Comparison of ENCODE assay signal across 8 cellular contexts in the genomic region with DNA sequence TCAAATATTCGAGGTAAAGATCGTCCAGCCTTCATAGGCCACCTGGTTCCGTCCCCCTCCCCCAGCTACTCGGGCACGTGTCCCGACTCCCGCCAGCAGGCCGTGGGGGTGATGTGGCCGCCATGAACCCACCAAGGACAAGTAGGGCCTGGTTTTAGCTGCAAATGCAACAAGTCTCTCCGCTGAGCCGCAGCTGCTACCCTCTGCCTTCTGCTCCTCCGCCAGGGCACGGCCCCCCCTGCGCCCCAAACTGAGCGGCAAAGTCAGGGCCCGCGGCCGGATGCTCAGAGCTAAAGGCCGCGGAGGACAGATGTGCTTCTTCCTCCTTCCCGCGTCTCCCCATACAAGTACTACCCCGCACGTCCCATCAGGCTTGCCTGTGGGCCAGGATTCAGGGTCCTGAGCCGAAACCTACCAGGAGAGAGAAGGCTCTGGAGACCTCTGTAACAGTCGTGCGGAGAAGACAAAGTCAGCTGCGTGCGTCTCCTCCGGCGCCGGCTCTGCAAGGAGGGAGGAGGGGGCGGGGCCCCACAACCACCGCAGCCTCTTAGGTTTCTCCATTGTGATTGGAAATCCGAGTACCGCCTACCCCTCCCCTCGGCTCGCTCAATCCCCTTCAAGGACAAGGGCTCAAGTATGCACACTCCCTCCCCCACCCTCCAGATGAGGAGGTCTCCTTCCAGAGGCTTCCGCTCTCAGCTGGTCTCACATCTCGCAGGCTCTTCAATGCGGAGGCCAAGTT.
DNase-seq lines count a peak whose midpoint lies in the region; ATAC-seq lines count a peak whose summit lies in the region.

A gene (minus strand): TSS at position 507 of the 742 bp plus-strand sequence. CDS start 3,171 bp downstream, outside the sequence.

- DNase-seq in AG08395 (ENCODE audit: low spot score) (peak; percentile 94), NCI-H446 (lab: John Stamatoyannopoulos, UW) (peak; percentile 76 to 94), cerebellar cortex (ENCODE audit: low spot score) (peak; percentile 95), islet precursor cell (peak; percentile 100)
- DNase-seq in activated CD4-positive, CD25-positive, alpha-beta regulatory T cell treated with anti-CD3 and anti-CD28 coated beads, Interleukin-2, amount 50 U/mL, for 16 hours (ENCODE audit: low read depth, low spot score) = peak; percentile 74
- DNase-seq in stimulated activated CD4-positive, alpha-beta T cell treated with anti-CD3 and anti-CD28 coated beads, Interleukin-15, amount 100 ng/mL, for 24 hours = peak; percentile 98

- ATAC-seq in GM18907 (IDR thresholded peaks at IDR 0.05; ENCODE audit: unreplicated experiment) (peak; percentile 98), HG03159 (IDR thresholded peaks at IDR 0.05; ENCODE audit: unreplicated experiment) (peak; percentile 94)

Comparison
In these comparisons a context has a peak if more than half of its experiments do, and no peak if none do; other contexts are left out.
1. Peak in every context shown above with its lines: DNase-seq and ATAC-seq.